ENCODE assay signal across 2 cellular contexts in the genomic region with DNA sequence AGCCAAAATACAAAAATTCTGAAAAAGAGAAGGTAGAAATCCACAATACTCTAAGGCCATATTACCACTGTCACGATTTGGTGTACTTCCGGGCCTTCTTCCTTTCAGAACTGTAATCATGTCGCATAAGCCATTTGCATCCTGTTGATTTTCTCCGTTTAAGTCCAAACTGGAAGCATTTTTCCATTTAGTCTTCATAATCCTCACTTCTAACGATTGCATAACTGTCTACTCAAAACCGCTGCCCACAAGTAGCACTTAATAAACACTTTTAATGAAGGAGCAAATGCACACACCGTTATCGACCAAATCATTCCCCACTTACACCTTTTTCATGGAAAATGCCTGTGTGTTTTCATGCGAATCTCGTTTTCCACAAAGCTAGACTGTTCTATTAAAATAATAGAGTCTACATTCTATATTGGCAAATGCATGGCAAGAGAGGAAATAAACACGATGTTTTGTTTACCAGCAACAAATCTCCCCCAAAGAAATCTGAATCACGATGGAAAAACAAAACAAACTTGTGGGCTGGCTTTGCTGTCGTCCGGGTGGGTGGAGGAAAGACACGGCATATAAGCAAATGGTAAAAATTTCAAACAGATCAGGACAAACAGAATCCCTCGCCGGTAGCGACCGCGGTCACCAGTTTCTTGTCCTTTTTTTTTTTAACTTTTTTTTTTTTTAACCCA.
TF ChIP-seq lines count a peak whose summit lies in the region.

No MANE protein-coding gene starts in this region.

TF ChIP-seq in IMR-90, 13 proteins besides CTCF, POLR2A, EP300 and RAD21 (continued from another document):
- TF ChIP-seq, protein P1, sequence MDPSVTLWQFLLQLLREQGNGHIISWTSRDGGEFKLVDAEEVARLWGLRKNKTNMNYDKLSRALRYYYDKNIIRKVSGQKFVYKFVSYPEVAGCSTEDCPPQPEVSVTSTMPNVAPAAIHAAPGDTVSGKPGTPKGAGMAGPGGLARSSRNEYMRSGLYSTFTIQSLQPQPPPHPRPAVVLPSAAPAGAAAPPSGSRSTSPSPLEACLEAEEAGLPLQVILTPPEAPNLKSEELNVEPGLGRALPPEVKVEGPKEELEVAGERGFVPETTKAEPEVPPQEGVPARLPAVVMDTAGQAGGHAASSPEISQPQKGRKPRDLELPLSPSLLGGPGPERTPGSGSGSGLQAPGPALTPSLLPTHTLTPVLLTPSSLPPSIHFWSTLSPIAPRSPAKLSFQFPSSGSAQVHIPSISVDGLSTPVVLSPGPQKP (IDR thresholded peaks at IDR 0.05; ENCODE audit: borderline replicate concordance, low read depth, low read length): no peak
- TF ChIP-seq, protein P2, sequence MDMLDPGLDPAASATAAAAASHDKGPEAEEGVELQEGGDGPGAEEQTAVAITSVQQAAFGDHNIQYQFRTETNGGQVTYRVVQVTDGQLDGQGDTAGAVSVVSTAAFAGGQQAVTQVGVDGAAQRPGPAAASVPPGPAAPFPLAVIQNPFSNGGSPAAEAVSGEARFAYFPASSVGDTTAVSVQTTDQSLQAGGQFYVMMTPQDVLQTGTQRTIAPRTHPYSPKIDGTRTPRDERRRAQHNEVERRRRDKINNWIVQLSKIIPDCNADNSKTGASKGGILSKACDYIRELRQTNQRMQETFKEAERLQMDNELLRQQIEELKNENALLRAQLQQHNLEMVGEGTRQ (IDR thresholded peaks at IDR 0.05; ENCODE audit: low read depth, low read length): no peak
- TF ChIP-seq MAFK (IDR thresholded peaks at IDR 0.05; ENCODE audit: low read depth, low read length): no peak
- TF ChIP-seq CHD1 (IDR thresholded peaks at IDR 0.05; ENCODE audit: low read depth, low read length): no peak
TF ChIP-seq in IMR-90: peak in this region for 1.

TF ChIP-seq in HEK293T, 16 proteins besides CTCF, POLR2A, EP300 and RAD21 (continued from another document):
- TF ChIP-seq ARNT (IDR thresholded peaks at IDR 0.05) (no peak), L3MBTL2 (conservative IDR thresholded peaks at IDR 0.05) (no peak), FOXM1 (IDR thresholded peaks at IDR 0.05; ENCODE audit: borderline replicate concordance) (no peak), BHLHE40 (IDR thresholded peaks at IDR 0.05; ENCODE audit: borderline replicate concordance) (no peak), FOXK2 (IDR thresholded peaks at IDR 0.05) (no peak), CTBP1 (IDR thresholded peaks at IDR 0.05; ENCODE audit: borderline replicate concordance) (no peak)
